ENCODE assay signal across 20 cellular contexts in genomic region chr2:180910831-180911665, GRCh38.
A peak's percentile ranks its signal among the peaks of the same experiment; 100 is the strongest.
DNase-seq lines count a peak whose midpoint lies in the region; ATAC-seq and TF ChIP-seq lines count a peak whose summit lies in the region.
"Had no signal": no experiment of that assay in that cellular context is flagged by ENCODE, and none has a peak within 500 bp of the region (broad histone marks: within the 10 kb centered on the region; RNA-seq: fewer than 3 reads in every experiment).

No MANE protein-coding gene starts in this region.

- H3K9me3 Mint-ChIP-seq in activated naive CD8-positive, alpha-beta T cell treated with anti-CD3 and anti-CD28 coated beads, Interleukin-2, amount 50 U/mL, for 24 hours, result no peaks in the 10 kb centered on the region
- H3K9me3 Mint-ChIP-seq: activated B cell treated with CpG ODN at 0.5 μM for 24 hours; activated CD8-positive, alpha-beta T cell treated with anti-CD3 and anti-CD28 coated beads for 36 hours; activated naive CD4-positive, alpha-beta T cell treated with anti-CD3 and anti-CD28 coated beads, Interleukin-2, amount 50 U/mL, for 24 hours; stimulated activated naive CD8-positive, alpha-beta T cell treated with anti-CD3 and anti-CD28 coated beads, Interleukin-15, Interleukin-2, amounts not matched to agents 100 ng/mL and 50 ng/mL, for 24 hours; type B pancreatic cell had no signal

- H3K36me3 ChIP-seq in Loucy (ENCODE audit: insufficient read depth, low read length) (no peaks in the 10 kb centered on the region), mesendoderm (ENCODE audit: control insufficient read depth, insufficient read depth, low read length) (no peaks in the 10 kb centered on the region)
- H3K36me3 ChIP-seq: sigmoid colon had no signal

- peak; percentile 3 for DNase-seq in ELF-1 (ENCODE audit: low read depth, low spot score)
- no peak for DNase-seq in choroid plexus epithelial cell (ENCODE audit: low read depth)
- peak; percentile 20 for DNase-seq in mesendoderm
- no peak for DNase-seq in stimulated activated CD8-positive, alpha-beta memory T cell treated with anti-CD3 and anti-CD28 coated beads, Interleukin-4, amount 100 ng/mL, for 48 hours
- no peak for DNase-seq in occipital lobe (lab: John Stamatoyannopoulos, UW)
- no peak for DNase-seq in activated naive CD8-positive, alpha-beta T cell treated with anti-CD3 and anti-CD28 coated beads, Interleukin-2, amount 50 U/mL, for 24 hours
- DNase-seq: activated B cell treated with CpG ODN at 0.5 μM for 24 hours; activated CD8-positive, alpha-beta T cell treated with anti-CD3 and anti-CD28 coated beads for 36 hours; activated T-cell treated with anti-CD3 and anti-CD28 coated beads, Interleukin-2, amount 50 U/mL, for 48 hours; NCI-H1930; NCI-H524; SHP77 treated with DMSO at 0.1 percent for 48 hours; sigmoid colon; stimulated activated CD4-positive, alpha-beta T cell treated with anti-CD3 and anti-CD28 coated beads, Interleukin-1b, Interleukin-23, amount 100 ng/mL, for 48 hours had no signal

- H3K9me2 ChIP-seq in Loucy (replicated peaks; ENCODE audit: low read depth, low read length), result no peaks in the 10 kb centered on the region

- no peaks in the 10 kb centered on the region for H3K79me1 ChIP-seq in mesendoderm (ENCODE audit: low read length)

- no peak overlapping the region for H3K4ac ChIP-seq in mesendoderm (ENCODE audit: low read depth, low read length)

- H4K20me1 ChIP-seq in Loucy (ENCODE audit: insufficient read depth, low read length, poor library complexity, severe bottlenecking), result no peaks in the 10 kb centered on the region

- H2BK15ac ChIP-seq in mesendoderm (replicated peaks; ENCODE audit: low read depth), result no peak overlapping the region

- no peaks in the 10 kb centered on the region for H3F3A ChIP-seq in Loucy (ENCODE audit: low read depth)

- ATAC-seq in HG02870 (IDR thresholded peaks at IDR 0.05; ENCODE audit: unreplicated experiment), result no peak
- ATAC-seq in activated naive CD8-positive, alpha-beta T cell treated with anti-CD3 and anti-CD28 coated beads, Interleukin-2, amount 50 U/mL, for 24 hours, result no peak
- ATAC-seq: activated CD8-positive, alpha-beta T cell treated with anti-CD3 and anti-CD28 coated beads for 36 hours had no signal

- no peak overlapping the region for H3K18ac ChIP-seq in mesendoderm (ENCODE audit: low read length)

- no peak overlapping the region for H2AFZ ChIP-seq in Loucy (ENCODE audit: low read length)
- H2AFZ ChIP-seq: parathyroid adenoma had no signal

- peaks cover 1% of the 10 kb centered on the region for H3K27me3 Mint-ChIP-seq in activated naive CD8-positive, alpha-beta T cell treated with anti-CD3 and anti-CD28 coated beads, Interleukin-2, amount 50 U/mL, for 24 hours
- H3K27me3 Mint-ChIP-seq: type B pancreatic cell had no signal

- H3K9me3 ChIP-seq in Loucy (ENCODE audit: insufficient read depth, low read depth, low read length), result no peaks in the 10 kb centered on the region
- H3K9me3 ChIP-seq: sigmoid colon had no signal

- no CpG with 5 or more reads among the region's 9 CpGs for WGBS in mesendoderm (ENCODE audit: extremely low coverage, insufficient coverage, low lambda C conversion rate)

- H3K4me1 Mint-ChIP-seq in activated naive CD8-positive, alpha-beta T cell treated with anti-CD3 and anti-CD28 coated beads, Interleukin-2, amount 50 U/mL, for 24 hours, result no peaks in the 10 kb centered on the region
- H3K4me1 Mint-ChIP-seq: activated B cell treated with CpG ODN at 0.5 μM for 24 hours; activated naive CD4-positive, alpha-beta T cell treated with anti-CD3 and anti-CD28 coated beads, Interleukin-2, amount 50 U/mL, for 24 hours had no signal

- H4K8ac ChIP-seq in mesendoderm (ENCODE audit: low read depth, low read length), result no peak overlapping the region

- no peaks in the 10 kb centered on the region for H3K36me3 Mint-ChIP-seq in activated naive CD8-positive, alpha-beta T cell treated with anti-CD3 and anti-CD28 coated beads, Interleukin-2, amount 50 U/mL, for 24 hours (ENCODE audit: low read depth)
- H3K36me3 Mint-ChIP-seq: activated naive CD4-positive, alpha-beta T cell treated with anti-CD3 and anti-CD28 coated beads, Interleukin-2, amount 50 U/mL, for 24 hours; type B pancreatic cell had no signal

- no peaks in the 10 kb centered on the region for H3K4me1 ChIP-seq in Loucy (ENCODE audit: insufficient read depth, low read length, poor library complexity, severe bottlenecking)
- H3K4me1 ChIP-seq in mesendoderm (ENCODE audit: control insufficient read depth, low read depth, low read length), result no peaks in the 10 kb centered on the region
- H3K4me1 ChIP-seq: parathyroid adenoma, sigmoid colon had no signal

- no peak overlapping the region for H3K27ac Mint-ChIP-seq in activated naive CD8-positive, alpha-beta T cell treated with anti-CD3 and anti-CD28 coated beads, Interleukin-2, amount 50 U/mL, for 24 hours
- H3K27ac Mint-ChIP-seq: activated B cell treated with CpG ODN at 0.5 μM for 24 hours; activated CD8-positive, alpha-beta T cell treated with anti-CD3 and anti-CD28 coated beads for 36 hours; activated naive CD4-positive, alpha-beta T cell treated with anti-CD3 and anti-CD28 coated beads, Interleukin-2, amount 50 U/mL, for 24 hours; stimulated activated naive CD8-positive, alpha-beta T cell treated with anti-CD3 and anti-CD28 coated beads, Interleukin-15, Interleukin-2, amounts not matched to agents 100 ng/mL and 50 ng/mL, for 24 hours; type B pancreatic cell had no signal

- H2BK120ac ChIP-seq in mesendoderm (ENCODE audit: low read depth, low read length), result no peak overlapping the region

- H2AK5ac ChIP-seq in mesendoderm (ENCODE audit: low read length), result no peak overlapping the region

- H3K79me2 ChIP-seq in Loucy (ENCODE audit: insufficient read depth, low read length) (no peaks in the 10 kb centered on the region), mesendoderm (ENCODE audit: control insufficient read depth, insufficient read depth, low read length) (no peaks in the 10 kb centered on the region)
- H3K79me2 ChIP-seq: parathyroid adenoma had no signal

- H3K4me3 Mint-ChIP-seq in activated naive CD8-positive, alpha-beta T cell treated with anti-CD3 and anti-CD28 coated beads, Interleukin-2, amount 50 U/mL, for 24 hours, result no peak overlapping the region
- H3K4me3 Mint-ChIP-seq: activated B cell treated with CpG ODN at 0.5 μM for 24 hours; activated CD8-positive, alpha-beta T cell treated with anti-CD3 and anti-CD28 coated beads for 36 hours; activated naive CD4-positive, alpha-beta T cell treated with anti-CD3 and anti-CD28 coated beads, Interleukin-2, amount 50 U/mL, for 24 hours; stimulated activated naive CD8-positive, alpha-beta T cell treated with anti-CD3 and anti-CD28 coated beads, Interleukin-15, Interleukin-2, amounts not matched to agents 100 ng/mL and 50 ng/mL, for 24 hours; type B pancreatic cell had no signal

- H2BK5ac ChIP-seq in mesendoderm (ENCODE audit: low read length), result no peak overlapping the region

- no peaks in the 10 kb centered on the region for H3K27me3 ChIP-seq in Loucy (ENCODE audit: insufficient read depth, low read length, poor library complexity, severe bottlenecking)
- no peaks in the 10 kb centered on the region for H3K27me3 ChIP-seq in mesendoderm (ENCODE audit: insufficient read depth, low read length, poor library complexity)
- H3K27me3 ChIP-seq: sigmoid colon had no signal

- no peak overlapping the region for H4K5ac ChIP-seq in mesendoderm (ENCODE audit: low read length)

- TF ChIP-seq CTCF in Loucy (conservative IDR thresholded peaks at IDR 0.05; ENCODE audit: low read length) (peak; percentile 34; the same call in 1 of the 2 replicates), choroid plexus epithelial cell (conservative IDR thresholded peaks at IDR 0.05; ENCODE audit: low read depth, low read length) (peak; percentile 4)

- H3K4me3 ChIP-seq in Loucy (ENCODE audit: low read length, poor library complexity, severe bottlenecking) (no peak overlapping the region), choroid plexus epithelial cell (ENCODE audit: low read depth, low read length) (no peak overlapping the region), mesendoderm (ENCODE audit: low read length) (no peak overlapping the region)
- H3K4me3 ChIP-seq: sigmoid colon had no signal

- H3K9ac ChIP-seq in Loucy (ENCODE audit: low read depth, low read length, poor library complexity, severe bottlenecking) (no peak overlapping the region), mesendoderm (ENCODE audit: low read length) (no peak overlapping the region)
- H3K9ac ChIP-seq: parathyroid adenoma had no signal

- H3K23ac ChIP-seq in mesendoderm (ENCODE audit: low read length), result no peak overlapping the region

- H3K4me2 ChIP-seq in Loucy (ENCODE audit: low read depth, low read length, poor library complexity, severe bottlenecking) (no peak overlapping the region), mesendoderm (ENCODE audit: low read length) (no peak overlapping the region)

- no peak overlapping the region for H3K56ac ChIP-seq in mesendoderm (ENCODE audit: low read length)

- no peak overlapping the region for H3K27ac ChIP-seq in mesendoderm (ENCODE audit: low read depth, low read length)
- H3K27ac ChIP-seq: parathyroid adenoma, sigmoid colon had no signal

Comparison
In these comparisons a context has a peak if more than half of its experiments do, and no peak if none do; other contexts are left out.
1. DNase-seq: peak in ELF-1 (single experiment) and mesendoderm (single experiment); none in choroid plexus epithelial cell (single experiment), stimulated activated CD8-positive, alpha-beta memory T cell treated with anti-CD3 and anti-CD28 coated beads, Interleukin-4, amount 100 ng/mL, for 48 hours (single experiment), occipital lobe (single experiment) and activated naive CD8-positive, alpha-beta T cell treated with anti-CD3 and anti-CD28 coated beads, Interleukin-2, amount 50 U/mL, for 24 hours (single experiment).